Comparison of ENCODE assay signal across 1 cellular context in genomic region chr9:88757406-88758010, GRCh38.
TF ChIP-seq lines count a peak whose summit lies in the region.

No MANE protein-coding gene starts in this region.

TF ChIP-seq in SK-N-SH treated with all-trans-retinoic acid at 6 μM for 48 hours, 23 proteins besides CTCF, POLR2A, EP300 and RAD21 (continued from another document):
- TF ChIP-seq POU6F1 (CRISPR knock-in tag; IDR thresholded peaks at IDR 0.05; ENCODE audit: borderline replicate concordance, low read depth) (no peak), BACH2 (CRISPR knock-in tag; IDR thresholded peaks at IDR 0.05; ENCODE audit: borderline replicate concordance) (no peak), GLIS3 (CRISPR knock-in tag; IDR thresholded peaks at IDR 0.05) (no peak), CSRNP3 (CRISPR knock-in tag; IDR thresholded peaks at IDR 0.05) (no peak)
